Comparison of ENCODE assay signal across 30 cellular contexts in genomic region chr6:34516391-34517324, GRCh38. TPM values are rescaled to one million over a fixed set of nuclear protein-coding genes. Genes with fewer than 3 reads are reported as not detected.
A peak's percentile ranks its signal among the peaks of the same experiment; 100 is the strongest.
DNase-seq lines count a peak whose midpoint lies in the region; ATAC-seq and TF ChIP-seq lines count a peak whose summit lies in the region.
"Had no signal": no experiment of that assay in that cellular context is flagged by ENCODE, and none has a peak within 500 bp of the region (broad histone marks: within the 10 kb centered on the region; RNA-seq: fewer than 3 reads in every experiment).

No MANE protein-coding gene starts in this region.

- H3K4me3 Mint-ChIP-seq in endodermal cell, result no peak overlapping the region
- H3K4me3 Mint-ChIP-seq in activated T-helper 17 cell treated with anti-CD3 and anti-CD28 coated beads, Interleukin-2, amount 50 U/mL, for 72 hours, result no peak overlapping the region
- H3K4me3 Mint-ChIP-seq: activated CD8-positive, alpha-beta T cell treated with anti-CD3 and anti-CD28 coated beads for 36 hours; activated T-helper 1 cell treated with anti-CD3 and anti-CD28 coated beads, Interleukin-12 subunit alpha, Interleukin-12 subunit beta, Interleukin-2, Interleukin-4 antibody, amounts not matched to agents 30 ng/mL and 10 ng/mL and 1 ng/mL, durations not matched to agents 14 hours and 24 hours and 36 hours; B cell had no signal

- 88 to 89% methylated on average over 11 to 22 of the region's 22 CpGs for whole genome bisulfite sequencing in endodermal cell (ENCODE audit: insufficient coverage in 1 of 2, insufficient read length in 1 of 2), 2 experiments

- DNase-seq in 8988T, result peak; percentile 12
- DNase-seq in endodermal cell, result peak; percentile 41
- peak; percentile 68 for DNase-seq in posterior vena cava (ENCODE audit: low spot score)
- DNase-seq in stimulated activated CD4-positive, alpha-beta T cell treated with anti-CD3 and anti-CD28 coated beads, Interleukin-2, amount 100 ng/mL, for 48 hours, result no peak
- DNase-seq: ACHN; activated CD8-positive, alpha-beta memory T cell treated with anti-CD3 and anti-CD28 coated beads, Interleukin-2, amount 50 U/mL, for 48 hours; activated CD8-positive, alpha-beta T cell treated with anti-CD3 and anti-CD28 coated beads for 36 hours; activated naive CD4-positive, alpha-beta T cell treated with anti-CD3 and anti-CD28 coated beads, Interleukin-2, amount 50 U/mL, for 16 hours; CD4-positive, alpha-beta memory T cell; DND-41; effector CD8-positive, alpha-beta T cell; GM23248; left lung; NCI-H510A; stimulated activated naive CD8-positive, alpha-beta T cell treated with anti-CD3 and anti-CD28 coated beads, Interleukin-15, Interleukin-2, amounts not matched to agents 100 U/mL and 50 U/mL, for 24 hours; T-helper 1 cell had no signal

- no peak overlapping the region for H3K27ac Mint-ChIP-seq in endodermal cell
- H3K27ac Mint-ChIP-seq in activated T-helper 17 cell treated with anti-CD3 and anti-CD28 coated beads, Interleukin-2, amount 50 U/mL, for 72 hours, result no peak overlapping the region
- H3K27ac Mint-ChIP-seq: activated CD8-positive, alpha-beta T cell treated with anti-CD3 and anti-CD28 coated beads for 36 hours; activated T-helper 1 cell treated with anti-CD3 and anti-CD28 coated beads, Interleukin-12 subunit alpha, Interleukin-12 subunit beta, Interleukin-2, Interleukin-4 antibody, amounts not matched to agents 30 ng/mL and 10 ng/mL and 1 ng/mL, durations not matched to agents 14 hours and 24 hours and 36 hours; B cell; CD4-positive, alpha-beta memory T cell; IgD-negative memory B cell had no signal

- no peaks in the 10 kb centered on the region for H3K9me3 Mint-ChIP-seq in endodermal cell
- H3K9me3 Mint-ChIP-seq in activated T-helper 17 cell treated with anti-CD3 and anti-CD28 coated beads, Interleukin-2, amount 50 U/mL, for 72 hours, result no peaks in the 10 kb centered on the region
- H3K9me3 Mint-ChIP-seq: activated CD8-positive, alpha-beta T cell treated with anti-CD3 and anti-CD28 coated beads for 36 hours; activated T-helper 1 cell treated with anti-CD3 and anti-CD28 coated beads, Interleukin-12 subunit alpha, Interleukin-12 subunit beta, Interleukin-2, Interleukin-4 antibody, amounts not matched to agents 30 ng/mL and 10 ng/mL and 1 ng/mL, durations not matched to agents 14 hours and 24 hours and 36 hours; CD4-positive, alpha-beta memory T cell; IgD-negative memory B cell had no signal

- no peaks in the 10 kb centered on the region for H3K9me3 ChIP-seq in endodermal cell (ENCODE audit: control insufficient read depth, low read length)
- H3K9me3 ChIP-seq: breast epithelium, left lung, SJSA1, thoracic aorta, vagina had no signal

- peaks cover 23% of the 10 kb centered on the region for H3K4me1 ChIP-seq in endodermal cell (ENCODE audit: control insufficient read depth, insufficient read depth, low read length)
- H3K4me1 ChIP-seq: breast epithelium, left lung, SJSA1 had no signal

- no peaks in the 10 kb centered on the region for H3K36me3 Mint-ChIP-seq in endodermal cell (ENCODE audit: low read depth)
- H3K36me3 Mint-ChIP-seq in activated T-helper 17 cell treated with anti-CD3 and anti-CD28 coated beads, Interleukin-2, amount 50 U/mL, for 72 hours (ENCODE audit: low read depth), result no peaks in the 10 kb centered on the region
- H3K36me3 Mint-ChIP-seq: CD4-positive, alpha-beta memory T cell; IgD-negative memory B cell had no signal

- intact Hi-C loops in posterior vena cava (cut with DNase I), result no loop called here

- H3K27ac ChIP-seq in VCaP (peak overlapping the region; percentile 2; the same call in 1 of the 2 replicates), endodermal cell (ENCODE audit: low read depth, low read length) (no peak overlapping the region)
- H3K27ac ChIP-seq: breast epithelium, GM23248, left lung, SJSA1, skin epidermis, thoracic aorta, vagina had no signal

- H3K4me3 ChIP-seq in endodermal cell (ENCODE audit: low read length), result no peak overlapping the region
- H3K4me3 ChIP-seq: breast epithelium, GM23248, left lung, SJSA1, skin epidermis, thoracic aorta, vagina had no signal

- TF ChIP-seq CTCF in VCaP (conservative IDR thresholded peaks at IDR 0.05) (no peak), endodermal cell (conservative IDR thresholded peaks at IDR 0.05) (no peak)

- H3K9ac ChIP-seq in endodermal cell (ENCODE audit: extremely low read depth, low read length, poor library complexity, severe bottlenecking), result no peak overlapping the region
- H3K9ac ChIP-seq: GM23248 had no signal

- H3K27me3 ChIP-seq in endodermal cell (ENCODE audit: control insufficient read depth, insufficient read depth, low read length, poor library complexity, severe bottlenecking), result peaks cover 38% of the 10 kb centered on the region
- H3K27me3 ChIP-seq: breast epithelium, SJSA1, vagina had no signal

- H3K4me1 Mint-ChIP-seq in endodermal cell, result peaks cover 36% of the 10 kb centered on the region
- H3K4me1 Mint-ChIP-seq in activated T-helper 17 cell treated with anti-CD3 and anti-CD28 coated beads, Interleukin-2, amount 50 U/mL, for 72 hours, result no peaks in the 10 kb centered on the region
- H3K4me1 Mint-ChIP-seq: IgD-negative memory B cell had no signal

- ATAC-seq in activated T-helper 17 cell treated with anti-CD3 and anti-CD28 coated beads, Interleukin-2, amount 50 U/mL, for 72 hours (replicated peaks), result no peak
- no peak for ATAC-seq in GM21737 (IDR thresholded peaks at IDR 0.05; ENCODE audit: unreplicated experiment)
- no peak for ATAC-seq in GM18498 (IDR thresholded peaks at IDR 0.05; ENCODE audit: unreplicated experiment)
- ATAC-seq: activated CD8-positive, alpha-beta T cell treated with anti-CD3 and anti-CD28 coated beads for 36 hours; left lung; stimulated activated naive CD8-positive, alpha-beta T cell treated with anti-CD3 and anti-CD28 coated beads, Interleukin-15, Interleukin-2, amounts not matched to agents 100 U/mL and 50 U/mL, for 24 hours had no signal

- H3K36me3 ChIP-seq in endodermal cell (ENCODE audit: control insufficient read depth, insufficient read depth, low read length), result no peaks in the 10 kb centered on the region
- H3K36me3 ChIP-seq: breast epithelium, left lung, SJSA1, thoracic aorta, vagina had no signal

- peaks cover 58% of the 10 kb centered on the region for H3K27me3 Mint-ChIP-seq in endodermal cell (ENCODE audit: insufficient read depth)
- peaks cover 12% of the 10 kb centered on the region for H3K27me3 Mint-ChIP-seq in activated T-helper 17 cell treated with anti-CD3 and anti-CD28 coated beads, Interleukin-2, amount 50 U/mL, for 72 hours
- H3K27me3 Mint-ChIP-seq: activated CD8-positive, alpha-beta T cell treated with anti-CD3 and anti-CD28 coated beads for 36 hours had no signal

RNA-seq across cellular contexts. Expression of gene SPDEF, which starts 39.5 kb away (rescaled TPM):
- 1 to 10 TPM; 1.1 to 2.6 TPM for total RNA-seq in endodermal cell
- 0.57 TPM for polyA plus RNA-seq in endodermal cell (2013, experiment 1 of 2)
- 0.25 TPM for polyA plus RNA-seq in endodermal cell (2013, experiment 2 of 2)
- not detected for total RNA-seq in posterior vena cava
- under 1 TPM in 1 of 2 donors, not detected in 1; 0.26 TPM for total RNA-seq in activated T-helper 17 cell treated with anti-CD3 and anti-CD28 coated beads, Interleukin-2, amount 50 U/mL, for 72 hours
- total RNA-seq: activated CD8-positive, alpha-beta T cell treated with anti-CD3 and anti-CD28 coated beads for 36 hours; activated T-helper 1 cell treated with anti-CD3 and anti-CD28 coated beads, Interleukin-12 subunit alpha, Interleukin-12 subunit beta, Interleukin-2, Interleukin-4 antibody, amounts not matched to agents 30 ng/mL and 10 ng/mL and 1 ng/mL, durations not matched to agents 14 hours and 24 hours and 36 hours; B cell; CD4-positive, alpha-beta memory T cell; epithelial cell of proximal tubule; GM23248; occipital lobe; SJSA1; thoracic aorta; vagina had no signal
- polyA plus RNA-seq: CD4-positive, alpha-beta memory T cell; GM23248; IgD-negative memory B cell had no signal

RNA-seq across cellular contexts. Expression of gene PACSIN1, which starts 50.8 kb away (rescaled TPM):
- total RNA-seq in endodermal cell (1 to 10 TPM; 7.2 to 7.3 TPM), posterior vena cava (under 1 TPM in 1 of 2 donors, not detected in 1; 0.09 TPM)
- polyA plus RNA-seq in endodermal cell (2013, experiment 1 of 2), result 2.4 TPM
- 1.7 TPM for polyA plus RNA-seq in endodermal cell (2013, experiment 2 of 2)
- total RNA-seq in activated T-helper 17 cell treated with anti-CD3 and anti-CD28 coated beads, Interleukin-2, amount 50 U/mL, for 72 hours, result under 1 TPM in 1 of 2 donors, not detected in 1; 0.09 TPM
- total RNA-seq: activated T-helper 1 cell treated with anti-CD3 and anti-CD28 coated beads, Interleukin-12 subunit alpha, Interleukin-12 subunit beta, Interleukin-2, Interleukin-4 antibody, amounts not matched to agents 30 ng/mL and 10 ng/mL and 1 ng/mL, durations not matched to agents 14 hours and 24 hours and 36 hours; GM23248; SJSA1 had no signal
- polyA plus RNA-seq: GM23248, IgD-negative memory B cell had no signal

Comparison
In these comparisons a context has a peak if more than half of its experiments do, and no peak if none do; other contexts are left out.
1. DNase-seq: peak in 8988T (single experiment), endodermal cell (single experiment) and posterior vena cava (single experiment); none in stimulated activated CD4-positive, alpha-beta T cell treated with anti-CD3 and anti-CD28 coated beads, Interleukin-2, amount 100 ng/mL, for 48 hours (0 of 2).
2. RNA of gene PACSIN1, which starts 50.8 kb away (total RNA-seq): 7.2 to 7.3 TPM in endodermal cell; 0.09 TPM in posterior vena cava and 0.09 TPM in activated T-helper 17 cell treated with anti-CD3 and anti-CD28 coated beads, Interleukin-2, amount 50 U/mL, for 72 hours; every median in the first group is over 4 times any median in the second.